ENCODE assay signal across 8 cellular contexts in genomic region chr1:155931332-155932038, GRCh38. TPM values are rescaled to one million over a fixed set of nuclear protein-coding genes. Genes with fewer than 3 reads are reported as not detected.
DNase-seq lines count a peak whose midpoint lies in the region; ATAC-seq, FAIRE-seq and TF ChIP-seq lines count a peak whose summit lies in the region.

No MANE protein-coding gene starts in this region.

- no peak overlapping the region for H3K14ac ChIP-seq in H1 (ENCODE audit: insufficient read length)

- H3K27ac ChIP-seq in H1 (ENCODE audit: low read depth, low read length) = no peak overlapping the region

- no peaks in the 10 kb centered on the region for H3K9me3 ChIP-seq in H1 (ENCODE audit: insufficient read depth in 2 of 2, low read depth in 1 of 2, low read length in 1 of 2)

- no peak overlapping the region for H3K23ac ChIP-seq in H1 (ENCODE audit: insufficient read length)

- no peak overlapping the region for H2BK12ac ChIP-seq in H1 (ENCODE audit: low read depth, low read length)

- H3K4me1 Mint-ChIP-seq in neural crest cell = peaks cover 30% of the 10 kb centered on the region

- peaks cover 10 to 51% of the 10 kb centered on the region in 2 experiments for H3K79me2 ChIP-seq in H1 (ENCODE audit: control insufficient read depth in 1 of 2, insufficient read depth in 2 of 2, low read length in 2 of 2)

- no peak overlapping the region for H3K27ac Mint-ChIP-seq in neural crest cell (ENCODE audit: unreplicated experiment)

- H3K4me3 ChIP-seq in H1 (ENCODE audit: extremely low read depth in 1 of 4, insufficient read depth in 2 of 4, low read depth in 3 of 4, low read length in 4 of 4) = peak overlapping the region in 1 of 4 experiments; percentile 89; a peak in 2 of 8 replicates

- no peak for TF ChIP-seq EP300 in H1 (IDR thresholded peaks at IDR 0.05; ENCODE audit: borderline replicate concordance in 1 of 2, low read depth in 2 of 2, low read length in 2 of 2)

- H3K36me3 Mint-ChIP-seq in neural crest cell (ENCODE audit: low read depth) = peaks cover 13% of the 10 kb centered on the region

- H3K9me3 Mint-ChIP-seq in neural crest cell = no peaks in the 10 kb centered on the region

- H2BK120ac ChIP-seq in H1 (replicated peaks; ENCODE audit: low read depth, low read length) = no peak overlapping the region

- 96% methylated on average over 6 of the region's 7 CpGs; no CpG with 5 or more reads in 1 of the 2 experiments for WGBS in H1 (ENCODE audit: extremely low coverage in 1 of 2, insufficient coverage in 1 of 2, insufficient read length in 1 of 2, insufficient replicate concordance in 2 of 2, low coverage in 1 of 2, low lambda C conversion rate in 2 of 2, missing lambda C conversion rate in 1 of 2), 2 experiments

- peak overlapping the region; percentile 73 for H3K4me3 Mint-ChIP-seq in neural crest cell

- H2BK15ac ChIP-seq in H1 (ENCODE audit: low read length) = no peak overlapping the region

- no peak overlapping the region; the same call in 1 of the 2 replicates for H4K8ac ChIP-seq in H1 (ENCODE audit: extremely low read depth, insufficient read depth, low read length)

- H2AK5ac ChIP-seq in H1 (ENCODE audit: low read depth, low read length) = no peak overlapping the region

- peaks cover 0 to 2% (median 1%) of the 10 kb centered on the region in 4 experiments; a peak in 4 of 7 replicates for H3K4me1 ChIP-seq in H1 (replicated peaks in 1 of 4; ENCODE audit: control insufficient read depth in 3 of 4, insufficient read depth in 4 of 4, low read length in 3 of 4)

- H3K4me2 ChIP-seq in H1 (ENCODE audit: insufficient read depth in 1 of 2, low read depth in 2 of 2, low read length in 2 of 2) = peak overlapping the region; percentile 23 to 40; a peak in 2 of 4 replicates

- no peak for TF ChIP-seq POLR2A in H1 (IDR thresholded peaks at IDR 0.05; ENCODE audit: control extremely low read depth in 1 of 2, low read depth in 2 of 2, low read length in 2 of 2)

- H2BK20ac ChIP-seq in H1 (ENCODE audit: low read length) = no peak overlapping the region

- H3K36me3 ChIP-seq in H1 (ENCODE audit: control insufficient read depth in 2 of 4, insufficient read depth in 4 of 4, low read length in 3 of 4) = peaks cover 30 to 68% (median 51%) of the 10 kb centered on the region in 4 experiments

- CTCF ChIA-PET in H1 (lab: Charles Lee; ENCODE audit: partially characterized antibody) = interaction anchor here (1.0 to 2.6 kb wide), 11 partner anchors 8 to 161 kb away, joined by 3 to 11 read pairs (median 4); partner anchors contain the start of gene ARHGEF2

- no peak for ATAC-seq in GM18502 (IDR thresholded peaks at IDR 0.05; ENCODE audit: poor library complexity, unreplicated experiment)

- no peak overlapping the region for H4K5ac ChIP-seq in H1 (ENCODE audit: insufficient read length, low read depth, low read length)

- no peak overlapping the region for H3K56ac ChIP-seq in H1 (replicated peaks; ENCODE audit: insufficient read length, low read depth, low read length)

- H3K27me3 Mint-ChIP-seq in neural crest cell (ENCODE audit: low read depth) = no peaks in the 10 kb centered on the region

- TF ChIP-seq CTCF in H1 (IDR thresholded peaks at IDR 0.05; ENCODE audit: control extremely low read depth in 1 of 3, insufficient read depth in 1 of 3, low read depth in 1 of 3, low read length in 3 of 3) (no peak), neural crest cell (conservative IDR thresholded peaks at IDR 0.05) (no peak)

- peaks cover 2% of the 10 kb centered on the region; the same call in 1 of the 2 replicates for H3K79me1 ChIP-seq in H1 (ENCODE audit: low read depth, low read length)

- no peak overlapping the region for H2AFZ ChIP-seq in H1 (ENCODE audit: low read length)

- DNase-seq in Daoy (ENCODE audit: low read depth) (peak; percentile 60), H1 (ENCODE audit: low read depth in 1 of 2, low spot score in 2 of 2) (no peak), neural crest cell (ENCODE audit: low read depth, low spot score) (no peak), urothelium cell line (ENCODE audit: low spot score) (no peak), AML-193 (lab: John Stamatoyannopoulos, UW) (no peak), germinal center (ENCODE audit: low spot score) (no peak)

- FAIRE-seq in H1 (lab: Jason Lieb, UNC) (no peak), urothelium cell line (lab: Jason Lieb, UNC) (no peak)

- POLR2A ChIA-PET in H1 (lab: Charles Lee; ENCODE audit: partially characterized antibody) = interaction anchor here (0.6 to 6.7 kb wide), 6 partner anchors 13 to 164 kb away, joined by 3 to 109 read pairs (median 14); no protein-coding TSS in a partner anchor

- H3K27me3 ChIP-seq in H1 (replicated peaks in 1 of 4; ENCODE audit: control insufficient read depth in 3 of 4, extremely low read depth in 1 of 4, insufficient read depth in 3 of 4, low read length in 3 of 4) = no peaks in the 10 kb centered on the region

- no peak overlapping the region for H2BK5ac ChIP-seq in H1 (ENCODE audit: low read depth, low read length)

- H3K23me2 ChIP-seq in H1 (ENCODE audit: low read depth, low read length) = peaks cover 5% of the 10 kb centered on the region

- peaks cover 0 to 16% of the 10 kb centered on the region in 2 experiments for H4K20me1 ChIP-seq in H1 (replicated peaks in 1 of 2; ENCODE audit: control insufficient read depth in 1 of 2, insufficient read depth in 2 of 2, low read length in 2 of 2)

- H3K9ac ChIP-seq in H1 (replicated peaks in 1 of 4; ENCODE audit: extremely low read depth in 1 of 4, low read depth in 3 of 4, low read length in 3 of 4) = peak overlapping the region in 1 of 4 experiments; percentile 18; a peak in 1 of 7 replicates

- no peak for TF ChIP-seq RAD21 in H1 (IDR thresholded peaks at IDR 0.05 in 1 of 2, conservative IDR thresholded peaks at IDR 0.05 in 1 of 2; ENCODE audit: low read depth in 2 of 2, low read length in 2 of 2)

- no peak overlapping the region for H3K18ac ChIP-seq in H1 (ENCODE audit: extremely low read depth, low read length)

- H4K91ac ChIP-seq in H1 (replicated peaks; ENCODE audit: insufficient read length, low read length) = no peak overlapping the region

- H3K4ac ChIP-seq in H1 (replicated peaks; ENCODE audit: insufficient read length, low read depth, low read length) = no peak overlapping the region

TF ChIP-seq in H1, 55 proteins besides CTCF, POLR2A, EP300 and RAD21 (continues in another document):
- TF ChIP-seq HDAC6 (IDR thresholded peaks at IDR 0.05; ENCODE audit: low read depth, low read length) (no peak), YY1 (IDR thresholded peaks at IDR 0.05; ENCODE audit: low read depth, low read length) (no peak)

RNA-seq across cellular contexts. Expression of gene KHDC4, which starts 2.7 kb away (rescaled TPM):
- 45.8 and 58.2 TPM in 2 replicates for total RNA-seq in Daoy (2014; rRNA removed; shearing (Covaris generic))
- polyA plus RNA-seq in PFSK-1 (2012; ENCODE audit: insufficient read length, low read depth) = 21.8 TPM
- total RNA-seq in H1 (2021; fragmentation: NEBNext Ultra II Directional; extraction: Animal tissue kit (Norgen Biotek cat#: 25700)) = 53.4 and 56.6 TPM in 2 replicates
- polyA plus RNA-seq in H1 (2011; rRNA removed) = 59.9 and 81.1 TPM in 2 replicates
- polyA plus RNA-seq in H1 (2011; cell fraction: cytosol; rRNA removed) = 82.9 TPM
- 112 TPM for polyA plus RNA-seq in H1 (2011; cell fraction: nucleus; rRNA removed)
- polyA plus RNA-seq in H1 (2012, experiment 1 of 2) = 50.2 to 59.1 TPM (median 55.5 TPM) in 4 replicates
- polyA plus RNA-seq in H1 (2012, experiment 2 of 2) = 11.6 TPM
- 46.7 TPM for polyA plus RNA-seq in H1 (2013, experiment 1 of 2)
- polyA plus RNA-seq in H1 (2013, experiment 2 of 2) = 44.1 TPM
- polyA minus RNA-seq in H1 (2011; rRNA and poly(A)+ RNA removed) = 89.4 and 120 TPM in 2 replicates
- polyA minus RNA-seq in H1 (2011; cell fraction: cytosol; rRNA and poly(A)+ RNA removed) = 50.6 TPM
- polyA minus RNA-seq in H1 (2011; cell fraction: nucleus; rRNA and poly(A)+ RNA removed) = 103 TPM
- total RNA-seq in neural crest cell = 69.9 and 71.2 TPM in 2 replicates

RNA-seq across cellular contexts. Expression of gene RXFP4, which starts 10.0 kb away (rescaled TPM):
- total RNA-seq in Daoy (2014; rRNA removed; shearing (Covaris generic)) = not detected in 2 replicates
- polyA plus RNA-seq in PFSK-1 (2012; ENCODE audit: insufficient read length, low read depth) = 0.23 TPM
- total RNA-seq in H1 (2021; fragmentation: NEBNext Ultra II Directional; extraction: Animal tissue kit (Norgen Biotek cat#: 25700)) = not detected in 2 replicates
- 0.09 TPM in 1 of 2 replicates, not detected in the other for polyA plus RNA-seq in H1 (2011; rRNA removed)
- not detected for polyA plus RNA-seq in H1 (2011; cell fraction: cytosol; rRNA removed)
- polyA plus RNA-seq in H1 (2011; cell fraction: nucleus; rRNA removed) = not detected
- 0.18 TPM in 1 of 4 replicates, not detected in the others for polyA plus RNA-seq in H1 (2012, experiment 1 of 2)
- not detected for polyA plus RNA-seq in H1 (2012, experiment 2 of 2)
- polyA plus RNA-seq in H1 (2013, experiment 1 of 2) = not detected
- polyA plus RNA-seq in H1 (2013, experiment 2 of 2) = not detected
- polyA minus RNA-seq in H1 (2011; rRNA and poly(A)+ RNA removed) = 0.15 TPM in 1 of 2 replicates, not detected in the other
- not detected for polyA minus RNA-seq in H1 (2011; cell fraction: cytosol; rRNA and poly(A)+ RNA removed)
- polyA minus RNA-seq in H1 (2011; cell fraction: nucleus; rRNA and poly(A)+ RNA removed) = 0.70 TPM
- total RNA-seq in neural crest cell = not detected in 2 replicates

RNA-seq across cellular contexts. Expression of gene RIT1, which starts 20.3 kb away (rescaled TPM):
- 22.4 and 26.6 TPM in 2 replicates for total RNA-seq in Daoy (2014; rRNA removed; shearing (Covaris generic))
- polyA plus RNA-seq in PFSK-1 (2012; ENCODE audit: insufficient read length, low read depth) = 34.0 TPM
- total RNA-seq in H1 (2021; fragmentation: NEBNext Ultra II Directional; extraction: Animal tissue kit (Norgen Biotek cat#: 25700)) = 25.3 TPM in 2 replicates
- polyA plus RNA-seq in H1 (2011; rRNA removed) = 19.7 and 26.8 TPM in 2 replicates
- polyA plus RNA-seq in H1 (2011; cell fraction: cytosol; rRNA removed) = 26.9 TPM
- 10.2 TPM for polyA plus RNA-seq in H1 (2011; cell fraction: nucleus; rRNA removed)
- polyA plus RNA-seq in H1 (2012, experiment 1 of 2) = 25.7 to 29.6 TPM (median 27.8 TPM) in 4 replicates
- 3.2 TPM for polyA plus RNA-seq in H1 (2012, experiment 2 of 2)
- 8.1 TPM for polyA plus RNA-seq in H1 (2013, experiment 1 of 2)
- 8.5 TPM for polyA plus RNA-seq in H1 (2013, experiment 2 of 2)
- polyA minus RNA-seq in H1 (2011; rRNA and poly(A)+ RNA removed) = 41.7 and 49.5 TPM in 2 replicates
- polyA minus RNA-seq in H1 (2011; cell fraction: cytosol; rRNA and poly(A)+ RNA removed) = 18.3 TPM
- 14.1 TPM for polyA minus RNA-seq in H1 (2011; cell fraction: nucleus; rRNA and poly(A)+ RNA removed)
- total RNA-seq in neural crest cell = 34.5 and 35.3 TPM in 2 replicates

RNA-seq across cellular contexts. Expression of gene ARHGEF2, which starts 46.9 kb away (rescaled TPM):
- 66.0 and 67.8 TPM in 2 replicates for total RNA-seq in Daoy (2014; rRNA removed; shearing (Covaris generic))
- polyA plus RNA-seq in PFSK-1 (2012; ENCODE audit: insufficient read length, low read depth) = 222 TPM
- total RNA-seq in H1 (2021; fragmentation: NEBNext Ultra II Directional; extraction: Animal tissue kit (Norgen Biotek cat#: 25700)) = 68.3 and 80.5 TPM in 2 replicates
- 42.7 and 55.0 TPM in 2 replicates for polyA plus RNA-seq in H1 (2011; rRNA removed)
- polyA plus RNA-seq in H1 (2011; cell fraction: cytosol; rRNA removed) = 36.0 TPM
- polyA plus RNA-seq in H1 (2011; cell fraction: nucleus; rRNA removed) = 102 TPM
- 54.6 to 83.3 TPM (median 61.5 TPM) in 4 replicates for polyA plus RNA-seq in H1 (2012, experiment 1 of 2)
- polyA plus RNA-seq in H1 (2012, experiment 2 of 2) = 40.4 TPM
- 27.1 TPM for polyA plus RNA-seq in H1 (2013, experiment 1 of 2)
- polyA plus RNA-seq in H1 (2013, experiment 2 of 2) = 27.2 TPM
- 67.3 and 87.2 TPM in 2 replicates for polyA minus RNA-seq in H1 (2011; rRNA and poly(A)+ RNA removed)
- 29.9 TPM for polyA minus RNA-seq in H1 (2011; cell fraction: cytosol; rRNA and poly(A)+ RNA removed)
- polyA minus RNA-seq in H1 (2011; cell fraction: nucleus; rRNA and poly(A)+ RNA removed) = 75.9 TPM
- total RNA-seq in neural crest cell = 97.6 and 101 TPM in 2 replicates
